ENCODE assay signal across 10 cellular contexts in genomic region chr10:110363572-110364411, GRCh38. TPM values are rescaled to one million over a fixed set of nuclear protein-coding genes. Genes with fewer than 3 reads are reported as not detected.
DNase-seq lines count a peak whose midpoint lies in the region; ATAC-seq, FAIRE-seq and TF ChIP-seq lines count a peak whose summit lies in the region.
"Had no signal": no experiment of that assay in that cellular context is flagged by ENCODE, and none has a peak within 500 bp of the region (broad histone marks: within the 10 kb centered on the region; RNA-seq: fewer than 3 reads in every experiment).

No MANE protein-coding gene starts in this region.

- no peaks in the 10 kb centered on the region for H3K9me3 ChIP-seq in mucosa of descending colon
- H3K9me3 ChIP-seq in kidney (ENCODE audit: control insufficient read depth in 1 of 2, low read length in 2 of 2): no peaks in the 10 kb centered on the region
- H3K9me3 ChIP-seq: prostate gland had no signal

- H3K27ac ChIP-seq in kidney (ENCODE audit: low read depth in 2 of 2, low read length in 2 of 2): no peak overlapping the region
- H3K27ac ChIP-seq: prostate gland had no signal

- H3K4me3 ChIP-seq in mucosa of descending colon (no peak overlapping the region), kidney (ENCODE audit: low read length in 2 of 2) (no peak overlapping the region)
- H3K4me3 ChIP-seq: prostate gland had no signal

- no peak overlapping the region for H3K9ac ChIP-seq in kidney (ENCODE audit: low read length in 2 of 2)

- TF ChIP-seq CTCF in mucosa of descending colon (IDR thresholded peaks at IDR 0.05): no peak
- no peak for TF ChIP-seq CTCF in omental fat pad (IDR thresholded peaks at IDR 0.05)
- no peak for TF ChIP-seq CTCF in kidney (IDR thresholded peaks at IDR 0.05; ENCODE audit: borderline replicate concordance, extremely low read depth, insufficient read depth)

- DNase-seq in DMS 273 (lab: John Stamatoyannopoulos, UW; ENCODE audit: unreplicated experiment) (peak; percentile 88), NCI-H69 (lab: John Stamatoyannopoulos, UW) (peak; percentile 49), astrocyte of the hippocampus (ENCODE audit: low read depth, low spot score) (peak; percentile 37), mucosa of descending colon (peak; percentile 42 to 66 (median 52)), omental fat pad (ENCODE audit: low spot score) (no peak), kidney (no peak)
- DNase-seq: effector memory CD8-positive, alpha-beta T cell had no signal

- H3K4me1 ChIP-seq in mucosa of descending colon (ENCODE audit: low read depth) (no peaks in the 10 kb centered on the region), kidney (ENCODE audit: control insufficient read depth in 1 of 2, insufficient read depth in 1 of 2, low read depth in 1 of 2, low read length in 2 of 2) (no peaks in the 10 kb centered on the region)
- H3K4me1 ChIP-seq: prostate gland had no signal

- intact Hi-C loops in mucosa of descending colon (cut with DNase I, micrococcal nuclease) (no loop called here), kidney (cut with DNase I) (no loop called here)

- H3K36me3 ChIP-seq in mucosa of descending colon (ENCODE audit: low read depth): no peaks in the 10 kb centered on the region
- H3K36me3 ChIP-seq in kidney (ENCODE audit: control insufficient read depth in 1 of 2, insufficient read depth in 2 of 2, low read length in 2 of 2): no peaks in the 10 kb centered on the region
- H3K36me3 ChIP-seq: prostate gland had no signal

- ATAC-seq in mucosa of descending colon: peak; percentile 79
- no peak for ATAC-seq in omental fat pad (ENCODE audit: low FRiP score)
- ATAC-seq in GM18870 (IDR thresholded peaks at IDR 0.05; ENCODE audit: unreplicated experiment): no peak
- ATAC-seq in HG02678 (IDR thresholded peaks at IDR 0.05; ENCODE audit: unreplicated experiment): no peak
- ATAC-seq: effector memory CD8-positive, alpha-beta T cell had no signal

- no peak for FAIRE-seq in kidney (lab: Jason Lieb, UNC)

RNA-seq across cellular contexts. Expression of gene SMNDC1, which starts 59.1 kb away (rescaled TPM):
- 10 to 100 TPM; 19.3 to 30.1 (median 24.8) TPM for total RNA-seq in mucosa of descending colon
- total RNA-seq in omental fat pad: 10 to 100 TPM in 2 of 4 donors, 1 to 10 TPM in 2; 8.1 to 20.4 (median 14.1) TPM
- 28.6 TPM for total RNA-seq in kidney
- 12.4 TPM for polyA plus RNA-seq in kidney (ENCODE audit: insufficient read depth, low read depth, low replicate concordance)

Comparison
In these comparisons a context has a peak if more than half of its experiments do, and no peak if none do; other contexts are left out.
1. DNase-seq: peak in DMS 273 (single experiment), NCI-H69 (single experiment), astrocyte of the hippocampus (single experiment) and mucosa of descending colon (3 of 3); none in omental fat pad (single experiment) and kidney (single experiment).